Comparison of ENCODE assay signal across 1 cellular context in the genomic region with DNA sequence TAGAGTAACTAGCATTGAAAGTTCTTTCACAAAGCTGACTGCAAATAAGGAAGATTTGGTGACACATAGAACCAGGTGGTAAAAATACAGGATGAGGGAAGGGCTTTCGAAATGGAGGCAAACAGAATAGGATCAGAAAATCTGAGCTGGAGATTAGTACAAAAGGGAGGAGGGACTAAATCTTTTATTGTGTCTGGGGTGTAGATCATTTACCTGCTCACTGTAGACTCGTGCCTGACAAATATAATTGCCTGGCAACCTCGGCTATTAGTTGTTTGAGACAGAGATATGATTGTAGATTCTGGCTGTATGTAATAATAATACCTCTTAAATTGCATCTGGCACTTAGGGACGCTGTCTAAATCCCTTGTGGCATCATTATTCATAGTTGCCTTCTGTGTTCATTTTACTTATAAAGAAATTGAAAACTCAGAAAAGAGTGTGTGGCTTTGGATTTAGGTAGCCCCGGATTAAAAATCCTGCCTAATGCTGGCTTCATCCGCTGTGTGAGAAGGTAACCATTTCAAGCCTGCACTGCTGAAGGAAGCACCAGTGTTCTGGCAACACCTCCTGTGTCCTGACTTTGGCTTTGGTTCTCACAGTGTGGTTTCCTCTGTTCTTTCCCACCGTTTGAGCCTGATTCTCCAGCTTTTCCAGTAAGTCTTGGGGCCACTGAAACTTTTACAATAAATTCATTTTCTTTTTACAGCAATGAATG.
TF ChIP-seq lines count a peak whose summit lies in the region.

No MANE protein-coding gene starts in this region.

TF ChIP-seq in GM23338, 12 proteins besides CTCF, POLR2A, EP300 and RAD21 (continued from another document):
- TF ChIP-seq, protein P1, sequence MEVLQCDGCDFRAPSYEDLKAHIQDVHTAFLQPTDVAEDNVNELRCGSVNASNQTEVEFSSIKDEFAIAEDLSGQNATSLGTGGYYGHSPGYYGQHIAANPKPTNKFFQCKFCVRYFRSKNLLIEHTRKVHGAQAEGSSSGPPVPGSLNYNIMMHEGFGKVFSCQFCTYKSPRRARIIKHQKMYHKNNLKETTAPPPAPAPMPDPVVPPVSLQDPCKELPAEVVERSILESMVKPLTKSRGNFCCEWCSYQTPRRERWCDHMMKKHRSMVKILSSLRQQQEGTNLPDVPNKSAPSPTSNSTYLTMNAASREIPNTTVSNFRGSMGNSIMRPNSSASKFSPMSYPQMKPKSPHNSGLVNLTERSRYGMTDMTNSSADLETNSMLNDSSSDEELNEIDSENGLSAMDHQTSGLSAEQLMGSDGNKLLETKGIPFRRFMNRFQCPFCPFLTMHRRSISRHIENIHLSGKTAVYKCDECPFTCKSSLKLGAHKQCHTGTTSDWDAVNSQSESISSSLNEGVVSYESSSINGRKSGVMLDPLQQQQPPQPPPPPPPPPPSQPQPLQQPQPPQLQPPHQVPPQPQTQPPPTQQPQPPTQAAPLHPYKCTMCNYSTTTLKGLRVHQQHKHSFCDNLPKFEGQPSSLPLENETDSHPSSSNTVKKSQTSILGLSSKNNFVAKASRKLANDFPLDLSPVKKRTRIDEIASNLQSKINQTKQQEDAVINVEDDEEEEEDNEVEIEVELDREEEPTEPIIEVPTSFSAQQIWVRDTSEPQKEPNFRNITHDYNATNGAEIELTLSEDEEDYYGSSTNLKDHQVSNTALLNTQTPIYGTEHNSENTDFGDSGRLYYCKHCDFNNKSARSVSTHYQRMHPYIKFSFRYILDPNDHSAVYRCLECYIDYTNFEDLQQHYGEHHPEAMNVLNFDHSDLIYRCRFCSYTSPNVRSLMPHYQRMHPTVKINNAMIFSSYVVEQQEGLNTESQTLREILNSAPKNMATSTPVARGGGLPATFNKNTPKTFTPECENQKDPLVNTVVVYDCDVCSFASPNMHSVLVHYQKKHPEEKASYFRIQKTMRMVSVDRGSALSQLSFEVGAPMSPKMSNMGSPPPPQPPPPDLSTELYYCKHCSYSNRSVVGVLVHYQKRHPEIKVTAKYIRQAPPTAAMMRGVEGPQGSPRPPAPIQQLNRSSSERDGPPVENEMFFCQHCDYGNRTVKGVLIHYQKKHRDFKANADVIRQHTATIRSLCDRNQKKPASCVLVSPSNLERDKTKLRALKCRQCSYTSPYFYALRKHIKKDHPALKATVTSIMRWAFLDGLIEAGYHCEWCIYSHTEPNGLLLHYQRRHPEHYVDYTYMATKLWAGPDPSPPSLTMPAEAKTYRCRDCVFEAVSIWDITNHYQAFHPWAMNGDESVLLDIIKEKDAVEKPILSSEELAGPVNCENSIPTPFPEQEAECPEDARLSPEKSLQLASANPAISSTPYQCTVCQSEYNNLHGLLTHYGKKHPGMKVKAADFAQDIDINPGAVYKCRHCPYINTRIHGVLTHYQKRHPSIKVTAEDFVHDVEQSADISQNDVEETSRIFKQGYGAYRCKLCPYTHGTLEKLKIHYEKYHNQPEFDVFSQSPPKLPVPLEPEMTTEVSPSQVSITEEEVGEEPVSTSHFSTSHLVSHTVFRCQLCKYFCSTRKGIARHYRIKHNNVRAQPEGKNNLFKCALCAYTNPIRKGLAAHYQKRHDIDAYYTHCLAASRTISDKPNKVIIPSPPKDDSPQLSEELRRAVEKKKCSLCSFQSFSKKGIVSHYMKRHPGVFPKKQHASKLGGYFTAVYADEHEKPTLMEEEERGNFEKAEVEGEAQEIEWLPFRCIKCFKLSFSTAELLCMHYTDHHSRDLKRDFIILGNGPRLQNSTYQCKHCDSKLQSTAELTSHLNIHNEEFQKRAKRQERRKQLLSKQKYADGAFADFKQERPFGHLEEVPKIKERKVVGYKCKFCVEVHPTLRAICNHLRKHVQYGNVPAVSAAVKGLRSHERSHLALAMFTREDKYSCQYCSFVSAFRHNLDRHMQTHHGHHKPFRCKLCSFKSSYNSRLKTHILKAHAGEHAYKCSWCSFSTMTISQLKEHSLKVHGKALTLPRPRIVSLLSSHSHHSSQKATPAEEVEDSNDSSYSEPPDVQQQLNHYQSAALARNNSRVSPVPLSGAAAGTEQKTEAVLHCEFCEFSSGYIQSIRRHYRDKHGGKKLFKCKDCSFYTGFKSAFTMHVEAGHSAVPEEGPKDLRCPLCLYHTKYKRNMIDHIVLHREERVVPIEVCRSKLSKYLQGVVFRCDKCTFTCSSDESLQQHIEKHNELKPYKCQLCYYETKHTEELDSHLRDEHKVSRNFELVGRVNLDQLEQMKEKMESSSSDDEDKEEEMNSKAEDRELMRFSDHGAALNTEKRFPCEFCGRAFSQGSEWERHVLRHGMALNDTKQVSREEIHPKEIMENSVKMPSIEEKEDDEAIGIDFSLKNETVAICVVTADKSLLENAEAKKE (CRISPR knock-in tag; IDR thresholded peaks at IDR 0.05): no peak
- no peak for TF ChIP-seq NANOG (IDR thresholded peaks at IDR 0.05; ENCODE audit: borderline replicate concordance)
